In genomic region chr6:35495258-35496035, GRCh38 we compare ENCODE assay signal across 2 cellular contexts.
TF ChIP-seq lines count a peak whose summit lies in the region.

No MANE protein-coding gene starts in this region.

TF ChIP-seq in SK-N-SH treated with all-trans-retinoic acid at 6 μM for 48 hours, 23 proteins besides CTCF, POLR2A, EP300 and RAD21 (continued from another document):
- TF ChIP-seq PATZ1 (CRISPR knock-in tag; IDR thresholded peaks at IDR 0.05; ENCODE audit: borderline replicate concordance) (no peak), TCF4 (CRISPR knock-in tag; IDR thresholded peaks at IDR 0.05; ENCODE audit: borderline replicate concordance) (no peak), ARNTL (CRISPR knock-in tag; IDR thresholded peaks at IDR 0.05; ENCODE audit: borderline replicate concordance, low read depth) (no peak), ZNF8 (CRISPR knock-in tag; IDR thresholded peaks at IDR 0.05) (no peak), RARB (CRISPR knock-in tag; IDR thresholded peaks at IDR 0.05) (no peak), CREB5 (CRISPR knock-in tag; IDR thresholded peaks at IDR 0.05; ENCODE audit: low read depth) (no peak), CSDC2 (CRISPR knock-in tag; IDR thresholded peaks at IDR 0.05) (no peak), ESRRG (CRISPR knock-in tag; IDR thresholded peaks at IDR 0.05) (no peak), ISL1 (CRISPR knock-in tag; IDR thresholded peaks at IDR 0.05) (no peak), BACH2 (CRISPR knock-in tag; IDR thresholded peaks at IDR 0.05; ENCODE audit: borderline replicate concordance) (no peak)
- TF ChIP-seq, protein P1, sequence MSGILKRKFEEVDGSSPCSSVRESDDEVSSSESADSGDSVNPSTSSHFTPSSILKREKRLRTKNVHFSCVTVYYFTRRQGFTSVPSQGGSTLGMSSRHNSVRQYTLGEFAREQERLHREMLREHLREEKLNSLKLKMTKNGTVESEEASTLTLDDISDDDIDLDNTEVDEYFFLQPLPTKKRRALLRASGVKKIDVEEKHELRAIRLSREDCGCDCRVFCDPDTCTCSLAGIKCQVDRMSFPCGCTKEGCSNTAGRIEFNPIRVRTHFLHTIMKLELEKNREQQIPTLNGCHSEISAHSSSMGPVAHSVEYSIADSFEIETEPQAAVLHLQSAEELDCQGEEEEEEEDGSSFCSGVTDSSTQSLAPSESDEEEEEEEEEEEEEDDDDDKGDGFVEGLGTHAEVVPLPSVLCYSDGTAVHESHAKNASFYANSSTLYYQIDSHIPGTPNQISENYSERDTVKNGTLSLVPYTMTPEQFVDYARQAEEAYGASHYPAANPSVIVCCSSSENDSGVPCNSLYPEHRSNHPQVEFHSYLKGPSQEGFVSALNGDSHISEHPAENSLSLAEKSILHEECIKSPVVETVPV (CRISPR knock-in tag; IDR thresholded peaks at IDR 0.05): no peak
TF ChIP-seq in SK-N-SH treated with all-trans-retinoic acid at 6 μM for 48 hours: peak in this region for 0.

TF ChIP-seq in liver, 16 proteins besides CTCF, POLR2A, EP300 and RAD21 (continued from another document):
- TF ChIP-seq REST (IDR thresholded peaks at IDR 0.05) (no peak), NR2F2 (IDR thresholded peaks at IDR 0.05) (no peak), HNF4G (IDR thresholded peaks at IDR 0.05) (no peak), HNF4A (conservative IDR thresholded peaks at IDR 0.05) (no peak), YY1 (IDR thresholded peaks at IDR 0.05) (no peak), JUND (IDR thresholded peaks at IDR 0.05) (no peak), SP1 (IDR thresholded peaks at IDR 0.05) (no peak), FOXA1 (IDR thresholded peaks at IDR 0.05) (no peak), RXRA (IDR thresholded peaks at IDR 0.05) (no peak), TAF1 (conservative IDR thresholded peaks at IDR 0.05) (no peak), MAX (IDR thresholded peaks at IDR 0.05) (no peak), ATF3 (IDR thresholded peaks at IDR 0.05) (no peak)
